ENCODE assay signal across 8 cellular contexts in genomic region chr17:32033223-32033622, GRCh38.
"Had no signal": no experiment of that assay in that cellular context is flagged by ENCODE, and none has a peak within 500 bp of the region (broad histone marks: within the 10 kb centered on the region; RNA-seq: fewer than 3 reads in every experiment).

No MANE protein-coding gene starts in this region.

- DNase-seq: GM23248, GOT3, H7, KG1 had no signal

- H3K27ac ChIP-seq: GM23248 had no signal

- H2AFZ ChIP-seq: GM23248 had no signal

- H3K4me1 Mint-ChIP-seq: IgD-negative memory B cell had no signal

- H3K4me3 ChIP-seq: GM23248, HAP-1 had no signal

- H3K27ac Mint-ChIP-seq: IgD-negative memory B cell had no signal

- ATAC-seq: HCT116 had no signal

- H3K9me3 Mint-ChIP-seq: IgD-negative memory B cell had no signal

- H3K4me3 Mint-ChIP-seq: IgD-negative memory B cell had no signal

- H3K9me3 ChIP-seq: HAP-1 had no signal

- FAIRE-seq: HTR-8/SVneo had no signal

- H3K27me3 Mint-ChIP-seq: IgD-negative memory B cell had no signal

- H3K4me1 ChIP-seq: HAP-1 had no signal

- H3K9ac ChIP-seq: GM23248 had no signal
